Comparison of ENCODE assay signal across 23 cellular contexts in genomic region chr3:133820129-133820528, GRCh38. TPM values are rescaled to one million over a fixed set of nuclear protein-coding genes. Genes with fewer than 3 reads are reported as not detected.
A peak's percentile ranks its signal among the peaks of the same experiment; 100 is the strongest.
DNase-seq lines count a peak whose midpoint lies in the region; ATAC-seq, FAIRE-seq and TF ChIP-seq lines count a peak whose summit lies in the region.
"Had no signal": no experiment of that assay in that cellular context is flagged by ENCODE, and none has a peak within 500 bp of the region (broad histone marks: within the 10 kb centered on the region; RNA-seq: fewer than 3 reads in every experiment).

No MANE protein-coding gene starts in this region.

- no peak for TF ChIP-seq RAD21 in HCT116 (IDR thresholded peaks at IDR 0.05; ENCODE audit: low read depth)
- no peak for TF ChIP-seq RAD21 in K562 (CRISPR knock-in tag; conservative IDR thresholded peaks at IDR 0.05 in 1 of 2, IDR thresholded peaks at IDR 0.05 in 1 of 2)

- peak overlapping the region; percentile 68 for H3K27ac Mint-ChIP-seq in stimulated activated effector memory CD8-positive, alpha-beta T cell treated with anti-CD3 and anti-CD28 coated beads, Interleukin-12 subunit alpha, Interleukin-12 subunit beta, amount 100 ng/mL, for 72 hours
- H3K27ac Mint-ChIP-seq in naive thymus-derived CD8-positive, alpha-beta T cell = peak overlapping the region in 1 of 10 donors; percentile 51

- intact Hi-C loops in HCT116 (cut with micrococcal nuclease) = loop anchor here (5.0 kb wide), 1 partner anchor 158 kb away; the partner anchor contains the start of gene TOPBP1
- intact Hi-C loops in K562 (cut with micrococcal nuclease) = no loop called here
- intact Hi-C loops in ovary (cut with DNase I) = loop anchor here in 2 of 4 donors (2.0 to 5.0 kb wide), 2 partner anchors 107 to 113 kb away; no protein-coding TSS in a partner anchor

- H3K27me3 Mint-ChIP-seq in naive thymus-derived CD8-positive, alpha-beta T cell = no peaks in the 10 kb centered on the region

- no peaks in the 10 kb centered on the region; a peak in 1 of 4 replicates for H3K4me1 ChIP-seq in HCT116 (ENCODE audit: control insufficient read depth in 1 of 2, insufficient read depth in 2 of 2, low read length in 2 of 2)
- H3K4me1 ChIP-seq in K562 (replicated peaks in 1 of 2; ENCODE audit: control insufficient read depth in 2 of 2, insufficient read depth in 2 of 2, low read length in 2 of 2) = peaks cover 0 to 4% of the 10 kb centered on the region in 2 experiments; a peak in 2 of 5 replicates
- H3K4me1 ChIP-seq in ovary (ENCODE audit: insufficient read depth) = no peaks in the 10 kb centered on the region

- H3K4me3 ChIP-seq in HCT116 (replicated peaks in 1 of 2; ENCODE audit: low read depth in 1 of 2, low read length in 2 of 2) (no peak overlapping the region), K562 (no peak overlapping the region), ovary (no peak overlapping the region)
- H3K4me3 ChIP-seq: MG63 had no signal

- TF ChIP-seq POLR2A in HCT116 (IDR thresholded peaks at IDR 0.05; ENCODE audit: borderline replicate concordance, extremely low read depth, insufficient read depth, insufficient read length) = no peak
- TF ChIP-seq POLR2A in K562 (conservative IDR thresholded peaks at IDR 0.05) = no peak
- TF ChIP-seq POLR2A in ovary (IDR thresholded peaks at IDR 0.05) = no peak

- H3K4me1 Mint-ChIP-seq in stimulated activated effector memory CD8-positive, alpha-beta T cell treated with anti-CD3 and anti-CD28 coated beads, Interleukin-12 subunit alpha, Interleukin-12 subunit beta, amount 100 ng/mL, for 72 hours = peaks cover 3% of the 10 kb centered on the region
- peaks cover 0 to 7% (median 2%) of the 10 kb centered on the region in 4 donors for H3K4me1 Mint-ChIP-seq in naive thymus-derived CD8-positive, alpha-beta T cell

- H3K4me3 Mint-ChIP-seq in stimulated activated effector memory CD8-positive, alpha-beta T cell treated with anti-CD3 and anti-CD28 coated beads, Interleukin-12 subunit alpha, Interleukin-12 subunit beta, amount 100 ng/mL, for 72 hours = no peak overlapping the region
- no peak overlapping the region for H3K4me3 Mint-ChIP-seq in naive thymus-derived CD8-positive, alpha-beta T cell

- no peaks in the 10 kb centered on the region for H4K20me1 ChIP-seq in HCT116 (ENCODE audit: insufficient read depth)
- H4K20me1 ChIP-seq in K562 (replicated peaks; ENCODE audit: control insufficient read depth, insufficient read depth, low read length) = peaks cover 5% of the 10 kb centered on the region; the same call in 1 of the 2 replicates

- H3K9me2 ChIP-seq in HCT116 (ENCODE audit: insufficient read depth) = no peaks in the 10 kb centered on the region
- H3K9me2 ChIP-seq: SK-N-SH had no signal

- no peak for FAIRE-seq in K562 (lab: Jason Lieb, UNC)
- FAIRE-seq: GM19239, HTR-8/SVneo, RCC 7860 had no signal

- H3K9me1 ChIP-seq in K562 (ENCODE audit: control insufficient read depth, insufficient read depth, low read length) = no peaks in the 10 kb centered on the region

- DNase-seq in HCT116 (ENCODE audit: low read depth, low spot score) = no peak
- no peak for DNase-seq in K562 (ENCODE audit: extremely low read depth in 1 of 4, low spot score in 3 of 4)
- DNase-seq in stimulated activated effector memory CD8-positive, alpha-beta T cell treated with anti-CD3 and anti-CD28 coated beads, Interleukin-12 subunit alpha, Interleukin-12 subunit beta, amount 100 ng/mL, for 72 hours (ENCODE audit: low spot score in 2 of 2) = peak in 1 of 2 donors; percentile 34
- no peak for DNase-seq in naive thymus-derived CD8-positive, alpha-beta T cell
- DNase-seq in omental fat pad (ENCODE audit: low spot score) = no peak
- no peak for DNase-seq in ovary
- DNase-seq: DMS153, DND-41, KBM-7, MG63, NCI-H1048, NCI-H1417, NCI-H1694, NCI-H2029 treated with DMSO at 0.1 percent for 48 hours, NCI-H2171, NCI-H226, NCI-H510A, NCI-H69, SK-N-SH had no signal

- TSS peak; percentile 28 for BruUV-seq in HCT116 (replicated peaks; lab: Mats Ljungman, UMichigan)
- BruUV-seq in K562 (replicated peaks; lab: Mats Ljungman, UMichigan) = TSS peak; percentile 35

- no peak overlapping the region for H3K9ac ChIP-seq in HCT116 (ENCODE audit: low read length)
- no peak overlapping the region for H3K9ac ChIP-seq in K562 (ENCODE audit: insufficient read depth in 1 of 2, low read depth in 2 of 2, low read length in 2 of 2)
- H3K9ac ChIP-seq: SK-N-SH had no signal

- RAD21 ChIA-PET in HCT116 (lab: Charles Lee; ENCODE audit: low non-redundant PET in 1 of 2, low total read pairs in 2 of 2, uncharacterized antibody in 2 of 2, unreplicated experiment in 2 of 2) = no interaction called here

- H3K79me2 ChIP-seq in HCT116 (ENCODE audit: insufficient read depth, low read length) (no peaks in the 10 kb centered on the region), K562 (ENCODE audit: control insufficient read depth, insufficient read depth, low read length) (no peaks in the 10 kb centered on the region)

- H3K36me3 ChIP-seq in HCT116 (ENCODE audit: control insufficient read depth in 1 of 2, insufficient read depth in 2 of 2, low read length in 2 of 2) (peaks cover 37 to 48% of the 10 kb centered on the region in 2 experiments), K562 (ENCODE audit: control insufficient read depth, insufficient read depth, low read length) (peaks cover 93% of the 10 kb centered on the region), ovary (no peaks in the 10 kb centered on the region)

- in situ Hi-C loops in K562 (cut with MboI) = loop anchor here (5.0 to 25.0 kb wide), 4 partner anchors 107 to 1083 kb away; partner anchors contain the start of genes ANAPC13, CEP63 and TMEM108

- H3K27me3 ChIP-seq in HCT116 (ENCODE audit: insufficient read depth, low read length) (no peaks in the 10 kb centered on the region), K562 (ENCODE audit: control insufficient read depth in 2 of 2, insufficient read depth in 2 of 2, low read length in 2 of 2) (no peaks in the 10 kb centered on the region), ovary (no peaks in the 10 kb centered on the region)
- H3K27me3 ChIP-seq: MG63 had no signal

- 93% methylated on average over 4 of the region's 4 CpGs for WGBS in K562 (ENCODE audit: insufficient coverage, low coverage, missing lambda C conversion rate)
- 90 to 97% (median 95%) methylated on average over 4 of the region's 4 CpGs for WGBS in ovary, 3 donors

- TF ChIP-seq EP300 in K562 (IDR thresholded peaks at IDR 0.05; ENCODE audit: low read length) (no peak), ovary (IDR thresholded peaks at IDR 0.05) (no peak)

- H3K36me3 Mint-ChIP-seq in stimulated activated effector memory CD8-positive, alpha-beta T cell treated with anti-CD3 and anti-CD28 coated beads, Interleukin-12 subunit alpha, Interleukin-12 subunit beta, amount 100 ng/mL, for 72 hours = peaks cover 96% of the 10 kb centered on the region
- peaks cover 0 to 89% (median 24%) of the 10 kb centered on the region in 3 donors for H3K36me3 Mint-ChIP-seq in naive thymus-derived CD8-positive, alpha-beta T cell

- H3K9me3 Mint-ChIP-seq in stimulated activated effector memory CD8-positive, alpha-beta T cell treated with anti-CD3 and anti-CD28 coated beads, Interleukin-12 subunit alpha, Interleukin-12 subunit beta, amount 100 ng/mL, for 72 hours = no peaks in the 10 kb centered on the region
- H3K9me3 Mint-ChIP-seq in naive thymus-derived CD8-positive, alpha-beta T cell = no peaks in the 10 kb centered on the region

- no peak for TF ChIP-seq CTCF in HCT116 (IDR thresholded peaks at IDR 0.05 in 2 of 3, conservative IDR thresholded peaks at IDR 0.05 in 1 of 3; ENCODE audit: borderline replicate concordance in 1 of 3, insufficient read depth in 1 of 3, low read depth in 2 of 3, low read length in 2 of 3)
- TF ChIP-seq CTCF in K562 (IDR thresholded peaks at IDR 0.05 in 2 of 3, conservative IDR thresholded peaks at IDR 0.05 in 1 of 3; ENCODE audit: insufficient read depth in 2 of 3, low read depth in 1 of 3, low read length in 3 of 3) = no peak
- no peak for TF ChIP-seq CTCF in omental fat pad (IDR thresholded peaks at IDR 0.05)
- TF ChIP-seq CTCF in ovary (IDR thresholded peaks at IDR 0.05) = no peak

- H2AFZ ChIP-seq in HCT116 (ENCODE audit: low read depth, low read length, poor library complexity, severe bottlenecking) (no peak overlapping the region), K562 (ENCODE audit: low read depth, low read length) (no peak overlapping the region)

- no peak overlapping the region for H3K27ac ChIP-seq in HCT116 (ENCODE audit: low read depth, low read length)
- H3K27ac ChIP-seq in K562 (ENCODE audit: extremely low read depth, low read depth, low read length) = no peak overlapping the region
- H3K27ac ChIP-seq in ovary = no peak overlapping the region

- CTCF ChIA-PET in HCT116 (lab: Charles Lee) = no interaction called here
- CTCF ChIA-PET in K562 (lab: Yijun Ruan, JAX; ENCODE audit: low intra/inter-chr PET ratio) = interaction anchor here (2.5 kb wide), 1 partner anchor 108 kb away, joined by 24 read pairs; no protein-coding TSS in a partner anchor

- H3K4me2 ChIP-seq in HCT116 (ENCODE audit: low read length) = no peak overlapping the region
- H3K4me2 ChIP-seq in K562 (ENCODE audit: insufficient read depth, low read length) = no peak overlapping the region
- H3K4me2 ChIP-seq: SK-N-SH had no signal

- POLR2A ChIA-PET in HCT116 (lab: Charles Lee) (no interaction called here), K562 (lab: Yijun Ruan, JAX) (no interaction called here)
- POLR2A ChIA-PET in naive thymus-derived CD8-positive, alpha-beta T cell (lab: Charles Lee) = no interaction called here

- ATAC-seq in HCT116 = no peak
- ATAC-seq in K562 = no peak
- peak; percentile 72 for ATAC-seq in esophagus mucosa
- ATAC-seq in stimulated activated effector memory CD8-positive, alpha-beta T cell treated with anti-CD3 and anti-CD28 coated beads, Interleukin-12 subunit alpha, Interleukin-12 subunit beta, amount 100 ng/mL, for 72 hours = no peak
- no peak for ATAC-seq in naive thymus-derived CD8-positive, alpha-beta T cell
- no peak for ATAC-seq in omental fat pad (ENCODE audit: low FRiP score)

- H3K9me3 ChIP-seq in HCT116 (ENCODE audit: control insufficient read depth in 1 of 2, insufficient read depth in 1 of 2, low read depth in 1 of 2, low read length in 2 of 2) (no peaks in the 10 kb centered on the region), K562 (replicated peaks; ENCODE audit: control insufficient read depth, insufficient read depth, low read depth, low read length) (no peaks in the 10 kb centered on the region), ovary (no peaks in the 10 kb centered on the region)
- H3K9me3 ChIP-seq: MG63, SK-N-SH had no signal

RNA-seq across cellular contexts. Expression of gene SRPRB, which starts 14.5 kb away (rescaled TPM):
- total RNA-seq in HCT116 (2021; ENCODE audit: unreplicated experiment) = 61.0 TPM
- 53.3 and 57.9 TPM in 2 replicates for polyA plus RNA-seq in HCT116 (2012)
- total RNA-seq in K562 (2011; cell fraction: chromatin; rRNA removed; ENCODE audit: low replicate concordance) = 42.7 and 49.1 TPM in 2 replicates
- 52.2 and 60.0 TPM in 2 replicates for total RNA-seq in K562 (2011; cell fraction: nucleolus; rRNA removed)
- total RNA-seq in K562 (2011; cell fraction: nucleoplasm; rRNA removed) = 75.3 and 87.6 TPM in 2 replicates
- total RNA-seq in K562 (2014; rRNA removed) = 37.7 and 41.9 TPM in 2 replicates
- 59.5 and 64.5 TPM in 2 replicates for total RNA-seq in K562 (2014; rRNA removed; fragmentation: Illumina TruSeq; extraction: Trizol)
- total RNA-seq in K562 (2015; rRNA removed; fragmentation: Illumina TruSeq; extraction: Trizol) = 37.2 and 41.4 TPM in 2 replicates
- total RNA-seq in K562 (2021) = 57.3 and 60.9 TPM in 2 replicates
- polyA plus RNA-seq in K562 (2011; rRNA removed) = 48.6 and 66.0 TPM in 2 replicates
- 46.2 and 52.0 TPM in 2 replicates for polyA plus RNA-seq in K562 (2011; cell fraction: cytosol; rRNA removed)
- polyA plus RNA-seq in K562 (2011; cell fraction: nucleus; rRNA removed) = 23.6 and 28.6 TPM in 2 replicates
- polyA plus RNA-seq in K562 (2012) = 37.4 and 49.1 TPM in 2 replicates
- 43.8 and 51.1 TPM in 2 replicates for polyA plus RNA-seq in K562 (2014; fragmentation: Illumina TruSeq; extraction: Trizol)
- polyA plus RNA-seq in K562 (2014; fragmentation: Nextera tagmentation; extraction: Ambion mirVana) = 10 to 100 TPM; 29.5 to 37.5 TPM
- polyA plus RNA-seq in K562 (2014; rRNA removed) = 37.2 and 48.4 TPM in 2 replicates
- polyA minus RNA-seq in K562 (2011; rRNA and poly(A)+ RNA removed) = 84.1 and 107 TPM in 2 replicates
- 36.2 and 65.5 TPM in 2 replicates for polyA minus RNA-seq in K562 (2011; cell fraction: cytosol; rRNA and poly(A)+ RNA removed)
- 12.9 and 23.4 TPM in 2 replicates for polyA minus RNA-seq in K562 (2011; cell fraction: nucleus; rRNA and poly(A)+ RNA removed)
- 53.0 TPM for total RNA-seq in esophagus mucosa
- total RNA-seq in naive thymus-derived CD8-positive, alpha-beta T cell = 10 to 100 TPM; 34.4 to 44.8 TPM
- polyA plus RNA-seq in naive thymus-derived CD8-positive, alpha-beta T cell = 10 to 100 TPM; 34.7 to 48.7 (median 38.2) TPM
- 10 to 100 TPM; 19.2 to 47.2 (median 36.3) TPM for total RNA-seq in omental fat pad
- total RNA-seq in ovary = 10 to 100 TPM in 6 of 7 donors, 1 to 10 TPM in 1; 6.2 to 51.9 (median 35.1) TPM
- polyA plus RNA-seq in ovary = 10 to 100 TPM; 14.0 to 59.7 TPM
